In genomic region chr1:213050745-213051126, GRCh38 we compare ENCODE assay signal across 8 cellular contexts. TPM values are rescaled to one million over a fixed set of nuclear protein-coding genes. Genes with fewer than 3 reads are reported as not detected.
DNase-seq lines count a peak whose midpoint lies in the region; ATAC-seq and TF ChIP-seq lines count a peak whose summit lies in the region.

No MANE protein-coding gene starts in this region.

- H3K27me3 Mint-ChIP-seq in activated CD4-positive, alpha-beta memory T cell treated with anti-CD3 and anti-CD28 coated beads for 36 hours = peaks cover 1% of the 10 kb centered on the region
- peaks cover 23% of the 10 kb centered on the region for H3K27me3 Mint-ChIP-seq in stimulated activated memory B cell treated with anti-CD40 and anti-IgM and Interleukin-4, amounts not matched to agents 10 μg/mL and 1 μg/mL and 100 μg/mL, for 72 hours

- H4K20me1 ChIP-seq in hepatocyte (ENCODE audit: insufficient read depth, poor library complexity, severe bottlenecking) = no peaks in the 10 kb centered on the region

- no peak for TF ChIP-seq CTCF in hepatocyte (IDR thresholded peaks at IDR 0.05; ENCODE audit: poor library complexity)

- H3K27ac Mint-ChIP-seq in activated CD4-positive, alpha-beta memory T cell treated with anti-CD3 and anti-CD28 coated beads for 36 hours = peak overlapping the region; percentile 77
- H3K27ac Mint-ChIP-seq in stimulated activated memory B cell treated with anti-CD40 and anti-IgM and Interleukin-4, amounts not matched to agents 10 μg/mL and 1 μg/mL and 100 μg/mL, for 72 hours = peak overlapping the region; percentile 91

- H3K4me2 ChIP-seq in hepatocyte = peak overlapping the region; percentile 87

- no peaks in the 10 kb centered on the region for H3K9me3 ChIP-seq in hepatocyte (ENCODE audit: low read depth)

- H3K79me2 ChIP-seq in hepatocyte = peaks cover 39% of the 10 kb centered on the region

- DNase-seq in activated CD4-positive, alpha-beta memory T cell treated with anti-CD3 and anti-CD28 coated beads for 36 hours = no peak
- DNase-seq in hepatocyte (ENCODE audit: low spot score) (no peak), NCI-H226 (no peak), SW480 (ENCODE audit: low spot score) (no peak), NOMO-1 (lab: John Stamatoyannopoulos, UW; ENCODE audit: unreplicated experiment in 2 of 2) (no peak)

- intact Hi-C loops in activated CD4-positive, alpha-beta memory T cell treated with anti-CD3 and anti-CD28 coated beads for 36 hours (cut with micrococcal nuclease) = loop anchor here (5.0 kb wide), 1 partner anchor 193 kb away; the partner anchor contains the start of gene FLVCR1

- H3K4me1 Mint-ChIP-seq in activated CD4-positive, alpha-beta memory T cell treated with anti-CD3 and anti-CD28 coated beads for 36 hours (ENCODE audit: low read depth) = peaks cover 21% of the 10 kb centered on the region
- H3K4me1 Mint-ChIP-seq in stimulated activated memory B cell treated with anti-CD40 and anti-IgM and Interleukin-4, amounts not matched to agents 10 μg/mL and 1 μg/mL and 100 μg/mL, for 72 hours = peaks cover 16% of the 10 kb centered on the region

- ATAC-seq in GM18868 (IDR thresholded peaks at IDR 0.05; ENCODE audit: unreplicated experiment) (peak; percentile 28), HG02943 (IDR thresholded peaks at IDR 0.05; ENCODE audit: low read depth, unreplicated experiment) (peak; percentile 16)
- peak; percentile 53 for ATAC-seq in stimulated activated memory B cell treated with anti-CD40 and anti-IgM and Interleukin-4, amounts not matched to agents 10 μg/mL and 1 μg/mL and 100 μg/mL, for 72 hours

- H3K27me3 ChIP-seq in hepatocyte = no peaks in the 10 kb centered on the region

- peak overlapping the region; percentile 81 for H3K4me3 ChIP-seq in hepatocyte

- no peaks in the 10 kb centered on the region for H3K9me2 ChIP-seq in hepatocyte (replicated peaks; ENCODE audit: insufficient read depth)

- peak overlapping the region; percentile 90 for H3K27ac ChIP-seq in hepatocyte

- H3K36me3 Mint-ChIP-seq in activated CD4-positive, alpha-beta memory T cell treated with anti-CD3 and anti-CD28 coated beads for 36 hours = peaks cover 6% of the 10 kb centered on the region
- H3K36me3 Mint-ChIP-seq in stimulated activated memory B cell treated with anti-CD40 and anti-IgM and Interleukin-4, amounts not matched to agents 10 μg/mL and 1 μg/mL and 100 μg/mL, for 72 hours = peaks cover 10% of the 10 kb centered on the region

- WGBS in hepatocyte (ENCODE audit: low lambda C conversion rate, missing lambda C conversion rate) = 26% methylated on average over 15 of the region's 15 CpGs

- CTCF ChIA-PET in activated CD4-positive, alpha-beta memory T cell treated with anti-CD3 and anti-CD28 coated beads for 36 hours (lab: Charles Lee) = interaction anchor here (0.5 kb wide), 1 partner anchor 48 kb away, joined by 3 read pairs; no protein-coding TSS in a partner anchor

- H3K9me3 Mint-ChIP-seq in activated CD4-positive, alpha-beta memory T cell treated with anti-CD3 and anti-CD28 coated beads for 36 hours = no peaks in the 10 kb centered on the region
- H3K9me3 Mint-ChIP-seq in stimulated activated memory B cell treated with anti-CD40 and anti-IgM and Interleukin-4, amounts not matched to agents 10 μg/mL and 1 μg/mL and 100 μg/mL, for 72 hours = peaks cover 4% of the 10 kb centered on the region

- no peaks in the 10 kb centered on the region for H3K36me3 ChIP-seq in hepatocyte (replicated peaks; ENCODE audit: insufficient read depth, low read depth)

- POLR2A ChIA-PET in activated CD4-positive, alpha-beta memory T cell treated with anti-CD3 and anti-CD28 coated beads for 36 hours (lab: Charles Lee) = interaction anchor here (0.6 to 1.2 kb wide), 2 partner anchors 32 to 48 kb away, joined by 3 read pairs; no protein-coding TSS in a partner anchor

- H3K4me1 ChIP-seq in hepatocyte (ENCODE audit: insufficient read depth) = peaks cover 16% of the 10 kb centered on the region

- H2AFZ ChIP-seq in hepatocyte = peak overlapping the region; percentile 82

- peak overlapping the region; percentile 98 for H3K4me3 Mint-ChIP-seq in activated CD4-positive, alpha-beta memory T cell treated with anti-CD3 and anti-CD28 coated beads for 36 hours
- peak overlapping the region; percentile 97 for H3K4me3 Mint-ChIP-seq in stimulated activated memory B cell treated with anti-CD40 and anti-IgM and Interleukin-4, amounts not matched to agents 10 μg/mL and 1 μg/mL and 100 μg/mL, for 72 hours

RNA-seq across cellular contexts. Expression of gene RPS6KC1, which starts 0.3 kb away (rescaled TPM):
- 1 to 10 TPM; 5.9 to 6.7 TPM for total RNA-seq in activated CD4-positive, alpha-beta memory T cell treated with anti-CD3 and anti-CD28 coated beads for 36 hours
- 25.6 and 26.9 TPM in 2 replicates for total RNA-seq in hepatocyte
- polyA plus RNA-seq in hepatocyte = 10.0 and 11.2 TPM in 2 replicates

RNA-seq across cellular contexts. Expression of gene ANGEL2, which starts 35.1 kb away (rescaled TPM):
- total RNA-seq in activated CD4-positive, alpha-beta memory T cell treated with anti-CD3 and anti-CD28 coated beads for 36 hours = 10 to 100 TPM; 41.3 to 46.4 TPM
- 34.8 and 36.8 TPM in 2 replicates for total RNA-seq in hepatocyte
- 11.8 and 12.4 TPM in 2 replicates for polyA plus RNA-seq in hepatocyte
